ENCODE assay signal across 2 cellular contexts in genomic region chr3:194552327-194552949, GRCh38.
TF ChIP-seq lines count a peak whose summit lies in the region.

No MANE protein-coding gene starts in this region.

TF ChIP-seq in HEK293, 187 proteins besides CTCF, POLR2A, EP300 and RAD21:
- TF ChIP-seq ZBTB8A (tag by site-specific recombination; IDR thresholded peaks at IDR 0.05): peak; percentile 17; the same call in 1 of the 2 replicates
- no peak for TF ChIP-seq ZNF354C (tag by site-specific recombination; IDR thresholded peaks at IDR 0.05; ENCODE audit: borderline replicate concordance, low read depth)
- no peak for TF ChIP-seq ZNF394 (tag by site-specific recombination; IDR thresholded peaks at IDR 0.05; ENCODE audit: borderline replicate concordance)
- TF ChIP-seq GLIS1 (tag by site-specific recombination; IDR thresholded peaks at IDR 0.05): no peak
- no peak for TF ChIP-seq OSR2 (tag by site-specific recombination; IDR thresholded peaks at IDR 0.05)
- TF ChIP-seq ATF2 (tag by site-specific recombination; IDR thresholded peaks at IDR 0.05; ENCODE audit: low read depth): no peak
TF ChIP-seq in HEK293: peak in this region for 1.

TF ChIP-seq in H1, 55 proteins besides CTCF, POLR2A, EP300 and RAD21:
- TF ChIP-seq RNF2 (IDR thresholded peaks at IDR 0.05; ENCODE audit: borderline replicate concordance, low read depth, low read length, missing control alignments, poor library complexity, severe bottlenecking): no peak
- TF ChIP-seq NRF1 (IDR thresholded peaks at IDR 0.05; ENCODE audit: low read depth, low read length): no peak
- peak; percentile 68 for TF ChIP-seq MAFK (IDR thresholded peaks at IDR 0.05; ENCODE audit: low read depth, low read length)
- TF ChIP-seq EZH2 (IDR thresholded peaks at IDR 0.05; ENCODE audit: low read depth, low read length, severe bottlenecking): no peak
- no peak for TF ChIP-seq JUND (IDR thresholded peaks at IDR 0.05; ENCODE audit: low read length)
- TF ChIP-seq BACH1 (IDR thresholded peaks at IDR 0.05; ENCODE audit: low read length): peak; percentile 92
- TF ChIP-seq TCF12 (IDR thresholded peaks at IDR 0.05; ENCODE audit: low read depth, low read length): no peak
